ENCODE assay signal across 17 cellular contexts in the genomic region with DNA sequence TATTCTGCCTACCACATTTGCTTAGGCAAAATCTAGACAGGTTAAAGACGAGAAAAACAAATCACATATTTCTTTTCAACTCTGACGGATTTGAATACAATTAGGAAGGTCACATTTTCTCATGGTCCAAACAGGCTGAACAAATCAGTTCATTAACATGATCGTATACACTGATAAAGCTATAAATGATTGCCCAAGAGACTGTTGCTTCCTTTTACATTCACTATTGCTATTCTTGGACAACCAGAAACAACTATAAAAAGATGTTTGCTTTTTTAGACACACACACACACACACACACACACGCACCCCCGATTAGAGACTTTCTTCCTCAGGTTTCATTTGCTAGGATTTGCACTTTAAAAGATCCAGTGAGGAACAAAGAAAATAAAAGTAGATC.
"Had no signal": no experiment of that assay in that cellular context is flagged by ENCODE, and none has a peak within 500 bp of the region (broad histone marks: within the 10 kb centered on the region; RNA-seq: fewer than 3 reads in every experiment).

No MANE protein-coding gene starts in this region.

- H3K27me3 Mint-ChIP-seq: activated naive CD4-positive, alpha-beta T cell treated with anti-CD3 and anti-CD28 coated beads, Interleukin-2, amount 10 ng/mL, durations not matched to agents 7 days and 5 days; central memory CD8-positive, alpha-beta T cell; effector memory CD8-positive, alpha-beta T cell; naive thymus-derived CD4-positive, alpha-beta T cell; T-cell; type B pancreatic cell had no signal

- ATAC-seq: activated CD8-positive, alpha-beta T cell treated with anti-CD3 and anti-CD28 coated beads, Interleukin-2, amount 10 ng/mL, durations not matched to agents 7 days and 5 days; effector memory CD8-positive, alpha-beta T cell; naive thymus-derived CD4-positive, alpha-beta T cell; psoas muscle; sciatic nerve; stimulated activated naive CD8-positive, alpha-beta T cell treated with anti-CD3 and anti-CD28 coated beads, Interleukin-15, Interleukin-2, amounts not matched to agents 100 U/mL and 50 U/mL, for 24 hours; T-cell had no signal

- H3K27ac Mint-ChIP-seq: activated CD8-positive, alpha-beta T cell treated with anti-CD3 and anti-CD28 coated beads, Interleukin-2, amount 10 ng/mL, durations not matched to agents 7 days and 5 days; activated naive CD4-positive, alpha-beta T cell treated with anti-CD3 and anti-CD28 coated beads, Interleukin-2, amount 10 ng/mL, durations not matched to agents 7 days and 5 days; effector memory CD8-positive, alpha-beta T cell; T-cell; type B pancreatic cell had no signal

- DNase-seq: activated CD4-positive, alpha-beta T cell treated with anti-CD3 and anti-CD28 coated beads for 4 hours; activated CD8-positive, alpha-beta T cell treated with anti-CD3 and anti-CD28 coated beads, Interleukin-2, amount 10 ng/mL, durations not matched to agents 7 days and 5 days; activated naive CD4-positive, alpha-beta T cell treated with anti-CD3 and anti-CD28 coated beads, Interleukin-2, amount 10 ng/mL, durations not matched to agents 7 days and 5 days; effector memory CD8-positive, alpha-beta T cell; hypothalamus; naive thymus-derived CD4-positive, alpha-beta T cell; psoas muscle; stimulated activated naive CD8-positive, alpha-beta T cell treated with anti-CD3 and anti-CD28 coated beads, Interleukin-15, Interleukin-2, amounts not matched to agents 100 U/mL and 50 U/mL, for 24 hours; T-cell; T1000; WERI-Rb-1 had no signal

- H3K36me3 ChIP-seq: suprapubic skin, WERI-Rb-1 had no signal

- H3K36me3 Mint-ChIP-seq: brain, type B pancreatic cell had no signal

- H3K4me3 Mint-ChIP-seq: activated CD8-positive, alpha-beta T cell treated with anti-CD3 and anti-CD28 coated beads, Interleukin-2, amount 10 ng/mL, durations not matched to agents 7 days and 5 days; activated naive CD4-positive, alpha-beta T cell treated with anti-CD3 and anti-CD28 coated beads, Interleukin-2, amount 10 ng/mL, durations not matched to agents 7 days and 5 days; brain; central memory CD8-positive, alpha-beta T cell; effector memory CD8-positive, alpha-beta T cell; naive thymus-derived CD4-positive, alpha-beta T cell; T-cell; type B pancreatic cell had no signal

- H3K9me3 Mint-ChIP-seq: central memory CD8-positive, alpha-beta T cell had no signal

- H3K27me3 ChIP-seq: suprapubic skin had no signal

- H3K4me3 ChIP-seq: lung, psoas muscle, suprapubic skin had no signal

- H3K4me1 ChIP-seq: psoas muscle had no signal

- H3K4me1 Mint-ChIP-seq: brain had no signal
